In genomic region chr4:112656115-112656514, GRCh38 we compare ENCODE assay signal across 1 cellular context.
A peak's percentile ranks its signal among the peaks of the same experiment; 100 is the strongest.
TF ChIP-seq lines count a peak whose summit lies in the region.

No MANE protein-coding gene starts in this region.

TF ChIP-seq in WTC11, 78 proteins besides CTCF, POLR2A, EP300 and RAD21:
- peak; percentile 96 for TF ChIP-seq ZNF121 (CRISPR knock-in tag; IDR thresholded peaks at IDR 0.05)
- 0 out of 2 replicates have a peak, but pooled peaks have one; percentile 10 for TF ChIP-seq ZNF532 (CRISPR knock-in tag; IDR thresholded peaks at IDR 0.05; ENCODE audit: borderline replicate concordance)
- TF ChIP-seq AR (CRISPR knock-in tag; IDR thresholded peaks at IDR 0.05) = peak; percentile 54; the same call in 1 of the 2 replicates
